1 cellular context compared by ENCODE assay signal in the genomic region with DNA sequence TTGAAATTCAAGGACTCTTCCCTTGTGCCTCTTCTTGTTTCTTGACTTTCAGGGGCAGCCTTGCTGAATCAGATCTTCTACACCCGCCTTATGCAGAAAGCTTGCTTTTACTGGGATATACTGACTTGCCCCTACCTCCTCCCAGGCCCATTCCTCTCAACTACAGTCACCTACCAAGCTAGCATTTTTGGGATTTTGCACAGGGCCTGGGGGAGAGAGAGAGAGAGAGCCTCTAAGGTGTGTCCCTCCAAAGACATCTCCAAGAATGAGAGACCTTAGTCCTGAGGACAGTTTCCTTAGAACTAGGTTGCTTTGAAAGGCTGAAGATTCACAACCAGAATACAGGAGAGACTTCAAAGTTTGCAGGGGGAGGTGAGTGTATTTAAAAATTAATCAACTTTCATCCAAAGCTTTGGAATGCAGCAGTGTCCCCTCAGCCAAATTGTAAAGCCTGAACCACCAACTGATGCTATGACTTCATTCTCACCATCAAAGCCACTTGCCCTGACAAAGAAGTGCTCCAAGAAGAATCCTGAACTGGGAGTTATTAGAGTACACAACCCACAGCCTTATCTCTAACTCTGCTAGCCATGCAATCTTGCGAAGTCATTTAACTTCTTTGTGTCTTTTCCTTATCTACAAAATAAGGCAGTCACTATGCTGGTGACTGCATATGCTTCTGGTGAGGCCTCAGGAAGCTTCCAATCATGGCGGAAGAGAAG.
TF ChIP-seq lines count a peak whose summit lies in the region.

No MANE protein-coding gene starts in this region.

TF ChIP-seq in K562, 482 proteins besides CTCF, POLR2A, EP300 and RAD21 (continued from another document and continues in another):
- TF ChIP-seq, protein P1, sequence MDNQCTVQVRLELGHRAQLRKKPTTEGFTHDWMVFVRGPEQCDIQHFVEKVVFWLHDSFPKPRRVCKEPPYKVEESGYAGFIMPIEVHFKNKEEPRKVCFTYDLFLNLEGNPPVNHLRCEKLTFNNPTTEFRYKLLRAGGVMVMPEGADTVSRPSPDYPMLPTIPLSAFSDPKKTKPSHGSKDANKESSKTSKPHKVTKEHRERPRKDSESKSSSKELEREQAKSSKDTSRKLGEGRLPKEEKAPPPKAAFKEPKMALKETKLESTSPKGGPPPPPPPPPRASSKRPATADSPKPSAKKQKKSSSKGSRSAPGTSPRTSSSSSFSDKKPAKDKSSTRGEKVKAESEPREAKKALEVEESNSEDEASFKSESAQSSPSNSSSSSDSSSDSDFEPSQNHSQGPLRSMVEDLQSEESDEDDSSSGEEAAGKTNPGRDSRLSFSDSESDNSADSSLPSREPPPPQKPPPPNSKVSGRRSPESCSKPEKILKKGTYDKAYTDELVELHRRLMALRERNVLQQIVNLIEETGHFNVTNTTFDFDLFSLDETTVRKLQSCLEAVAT (IDR thresholded peaks at IDR 0.05) = no peak
- TF ChIP-seq HDAC2 (IDR thresholded peaks at IDR 0.05) (no peak), CEBPG (CRISPR knock-in tag; IDR thresholded peaks at IDR 0.05) (no peak), CEBPG (tag; conservative IDR thresholded peaks at IDR 0.05 in 1 of 2, IDR thresholded peaks at IDR 0.05 in 1 of 2) (no peak), GATA2 (CRISPR knock-in tag; IDR thresholded peaks at IDR 0.05) (peak; percentile 40), RB1 (IDR thresholded peaks at IDR 0.05; ENCODE audit: low read depth) (no peak), SMARCC2 (IDR thresholded peaks at IDR 0.05; ENCODE audit: low read depth) (0 out of 2 replicates have a peak, but pooled peaks have one; percentile 25), ELF4 (CRISPR knock-in tag; IDR thresholded peaks at IDR 0.05) (no peak), ZNF384 (IDR thresholded peaks at IDR 0.05; ENCODE audit: low read depth, low read length) (no peak), ZSCAN32 (CRISPR knock-in tag; IDR thresholded peaks at IDR 0.05) (no peak), CBX5 (IDR thresholded peaks at IDR 0.05; ENCODE audit: borderline replicate concordance, low read depth) (no peak), FIP1L1 (IDR thresholded peaks at IDR 0.05; ENCODE audit: low read depth, low read length, poor library complexity, severe bottlenecking) (no peak), ASH1L (IDR thresholded peaks at IDR 0.05; ENCODE audit: borderline replicate concordance, low read depth, partially characterized antibody) (no peak), CREM (IDR thresholded peaks at IDR 0.05; ENCODE audit: low read depth) (0 out of 2 replicates have a peak, but pooled peaks have one; percentile 22), RHOXF2B (CRISPR knock-in tag; conservative IDR thresholded peaks at IDR 0.05) (no peak), MIER1 (IDR thresholded peaks at IDR 0.05; ENCODE audit: low read depth) (no peak), ZNF124 (CRISPR knock-in tag; IDR thresholded peaks at IDR 0.05) (no peak), CXXC5 (CRISPR knock-in tag; IDR thresholded peaks at IDR 0.05) (peak; percentile 29), SAFB2 (IDR thresholded peaks at IDR 0.05; ENCODE audit: borderline replicate concordance, low read depth, low read length, severe bottlenecking) (no peak), XRCC3 (IDR thresholded peaks at IDR 0.05) (no peak), SRSF1 (IDR thresholded peaks at IDR 0.05; ENCODE audit: low read depth, low read length) (no peak), MCM7 (IDR thresholded peaks at IDR 0.05) (no peak), TBP (optimal IDR thresholded peaks at IDR 0.05; ENCODE audit: low read depth, low read length) (no peak), CTBP1 (IDR thresholded peaks at IDR 0.05; ENCODE audit: borderline replicate concordance) (0 out of 2 replicates have a peak, but pooled peaks have one; percentile 61), HNRNPLL (IDR thresholded peaks at IDR 0.05; ENCODE audit: low read depth, low read length, poor library complexity, severe bottlenecking) (no peak), IFI16 (CRISPR knock-in tag; IDR thresholded peaks at IDR 0.05) (no peak), RBM34 (IDR thresholded peaks at IDR 0.05; ENCODE audit: borderline replicate concordance, insufficient read depth, low read length) (no peak), SOX6 (IDR thresholded peaks at IDR 0.05) (peak; percentile 96), SIN3B (IDR thresholded peaks at IDR 0.05; ENCODE audit: low read depth) (no peak), TCF3 (CRISPR knock-in tag; IDR thresholded peaks at IDR 0.05) (peak; percentile 69), FOSL1 (tag; conservative IDR thresholded peaks at IDR 0.05) (peak; percentile 54; the same call in 1 of the 2 replicates), ZNF217 (CRISPR knock-in tag; IDR thresholded peaks at IDR 0.05) (no peak), ELF2 (CRISPR knock-in tag; IDR thresholded peaks at IDR 0.05) (no peak), HDAC1 (IDR thresholded peaks at IDR 0.05) (peak in 1 of 2 experiments; percentile 48; a peak in 1 of 4 replicates), CBX3 (IDR thresholded peaks at IDR 0.05; ENCODE audit: borderline replicate concordance in 1 of 2, low read length in 2 of 2) (peak in 1 of 2 experiments; percentile 34; a peak in 1 of 3 replicates), NFXL1 (CRISPR knock-in tag; IDR thresholded peaks at IDR 0.05) (no peak), TEAD1 (CRISPR knock-in tag; IDR thresholded peaks at IDR 0.05) (0 out of 4 replicates have a peak, but pooled peaks of 1 of the 2 experiments have one; percentile 45), BRD4 (IDR thresholded peaks at IDR 0.05) (no peak), TEAD4 (IDR thresholded peaks at IDR 0.05; ENCODE audit: low read length) (peak; percentile 67), TEAD4 (CRISPR knock-in tag; IDR thresholded peaks at IDR 0.05; ENCODE audit: borderline replicate concordance) (no peak), KLF16 (IDR thresholded peaks at IDR 0.05) (peak; percentile 53; the same call in 1 of the 2 replicates), PTRF (tag; IDR thresholded peaks at IDR 0.05) (no peak), PRMT5 (CRISPR knock-in tag; IDR thresholded peaks at IDR 0.05) (no peak)
- TF ChIP-seq, protein P2, sequence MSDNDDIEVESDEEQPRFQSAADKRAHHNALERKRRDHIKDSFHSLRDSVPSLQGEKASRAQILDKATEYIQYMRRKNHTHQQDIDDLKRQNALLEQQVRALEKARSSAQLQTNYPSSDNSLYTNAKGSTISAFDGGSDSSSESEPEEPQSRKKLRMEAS (CRISPR knock-in tag; IDR thresholded peaks at IDR 0.05) = no peak
- TF ChIP-seq, protein P3, sequence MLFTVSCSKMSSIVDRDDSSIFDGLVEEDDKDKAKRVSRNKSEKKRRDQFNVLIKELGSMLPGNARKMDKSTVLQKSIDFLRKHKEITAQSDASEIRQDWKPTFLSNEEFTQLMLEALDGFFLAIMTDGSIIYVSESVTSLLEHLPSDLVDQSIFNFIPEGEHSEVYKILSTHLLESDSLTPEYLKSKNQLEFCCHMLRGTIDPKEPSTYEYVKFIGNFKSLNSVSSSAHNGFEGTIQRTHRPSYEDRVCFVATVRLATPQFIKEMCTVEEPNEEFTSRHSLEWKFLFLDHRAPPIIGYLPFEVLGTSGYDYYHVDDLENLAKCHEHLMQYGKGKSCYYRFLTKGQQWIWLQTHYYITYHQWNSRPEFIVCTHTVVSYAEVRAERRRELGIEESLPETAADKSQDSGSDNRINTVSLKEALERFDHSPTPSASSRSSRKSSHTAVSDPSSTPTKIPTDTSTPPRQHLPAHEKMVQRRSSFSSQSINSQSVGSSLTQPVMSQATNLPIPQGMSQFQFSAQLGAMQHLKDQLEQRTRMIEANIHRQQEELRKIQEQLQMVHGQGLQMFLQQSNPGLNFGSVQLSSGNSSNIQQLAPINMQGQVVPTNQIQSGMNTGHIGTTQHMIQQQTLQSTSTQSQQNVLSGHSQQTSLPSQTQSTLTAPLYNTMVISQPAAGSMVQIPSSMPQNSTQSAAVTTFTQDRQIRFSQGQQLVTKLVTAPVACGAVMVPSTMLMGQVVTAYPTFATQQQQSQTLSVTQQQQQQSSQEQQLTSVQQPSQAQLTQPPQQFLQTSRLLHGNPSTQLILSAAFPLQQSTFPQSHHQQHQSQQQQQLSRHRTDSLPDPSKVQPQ (CRISPR knock-in tag; IDR thresholded peaks at IDR 0.05; ENCODE audit: borderline replicate concordance) = no peak
- TF ChIP-seq, protein P4, sequence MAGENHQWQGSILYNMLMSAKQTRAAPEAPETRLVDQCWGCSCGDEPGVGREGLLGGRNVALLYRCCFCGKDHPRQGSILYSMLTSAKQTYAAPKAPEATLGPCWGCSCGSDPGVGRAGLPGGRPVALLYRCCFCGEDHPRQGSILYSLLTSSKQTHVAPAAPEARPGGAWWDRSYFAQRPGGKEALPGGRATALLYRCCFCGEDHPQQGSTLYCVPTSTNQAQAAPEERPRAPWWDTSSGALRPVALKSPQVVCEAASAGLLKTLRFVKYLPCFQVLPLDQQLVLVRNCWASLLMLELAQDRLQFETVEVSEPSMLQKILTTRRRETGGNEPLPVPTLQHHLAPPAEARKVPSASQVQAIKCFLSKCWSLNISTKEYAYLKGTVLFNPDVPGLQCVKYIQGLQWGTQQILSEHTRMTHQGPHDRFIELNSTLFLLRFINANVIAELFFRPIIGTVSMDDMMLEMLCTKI (IDR thresholded peaks at IDR 0.05; ENCODE audit: partially characterized antibody) = no peak
- TF ChIP-seq, protein P5, sequence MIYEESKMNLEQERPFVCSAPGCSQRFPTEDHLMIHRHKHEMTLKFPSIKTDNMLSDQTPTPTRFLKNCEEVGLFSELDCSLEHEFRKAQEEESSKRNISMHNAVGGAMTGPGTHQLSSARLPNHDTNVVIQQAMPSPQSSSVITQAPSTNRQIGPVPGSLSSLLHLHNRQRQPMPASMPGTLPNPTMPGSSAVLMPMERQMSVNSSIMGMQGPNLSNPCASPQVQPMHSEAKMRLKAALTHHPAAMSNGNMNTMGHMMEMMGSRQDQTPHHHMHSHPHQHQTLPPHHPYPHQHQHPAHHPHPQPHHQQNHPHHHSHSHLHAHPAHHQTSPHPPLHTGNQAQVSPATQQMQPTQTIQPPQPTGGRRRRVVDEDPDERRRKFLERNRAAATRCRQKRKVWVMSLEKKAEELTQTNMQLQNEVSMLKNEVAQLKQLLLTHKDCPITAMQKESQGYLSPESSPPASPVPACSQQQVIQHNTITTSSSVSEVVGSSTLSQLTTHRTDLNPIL (CRISPR knock-in tag; IDR thresholded peaks at IDR 0.05) = no peak
- TF ChIP-seq, protein P6, sequence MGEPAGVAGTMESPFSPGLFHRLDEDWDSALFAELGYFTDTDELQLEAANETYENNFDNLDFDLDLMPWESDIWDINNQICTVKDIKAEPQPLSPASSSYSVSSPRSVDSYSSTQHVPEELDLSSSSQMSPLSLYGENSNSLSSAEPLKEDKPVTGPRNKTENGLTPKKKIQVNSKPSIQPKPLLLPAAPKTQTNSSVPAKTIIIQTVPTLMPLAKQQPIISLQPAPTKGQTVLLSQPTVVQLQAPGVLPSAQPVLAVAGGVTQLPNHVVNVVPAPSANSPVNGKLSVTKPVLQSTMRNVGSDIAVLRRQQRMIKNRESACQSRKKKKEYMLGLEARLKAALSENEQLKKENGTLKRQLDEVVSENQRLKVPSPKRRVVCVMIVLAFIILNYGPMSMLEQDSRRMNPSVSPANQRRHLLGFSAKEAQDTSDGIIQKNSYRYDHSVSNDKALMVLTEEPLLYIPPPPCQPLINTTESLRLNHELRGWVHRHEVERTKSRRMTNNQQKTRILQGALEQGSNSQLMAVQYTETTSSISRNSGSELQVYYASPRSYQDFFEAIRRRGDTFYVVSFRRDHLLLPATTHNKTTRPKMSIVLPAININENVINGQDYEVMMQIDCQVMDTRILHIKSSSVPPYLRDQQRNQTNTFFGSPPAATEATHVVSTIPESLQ (CRISPR knock-in tag; IDR thresholded peaks at IDR 0.05) = no peak
- TF ChIP-seq, protein P7, sequence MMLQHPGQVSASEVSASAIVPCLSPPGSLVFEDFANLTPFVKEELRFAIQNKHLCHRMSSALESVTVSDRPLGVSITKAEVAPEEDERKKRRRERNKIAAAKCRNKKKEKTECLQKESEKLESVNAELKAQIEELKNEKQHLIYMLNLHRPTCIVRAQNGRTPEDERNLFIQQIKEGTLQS (IDR thresholded peaks at IDR 0.05) = 0 out of 2 replicates have a peak, but pooled peaks have one; percentile 21
- TF ChIP-seq, protein P7 (CRISPR knock-in tag; conservative IDR thresholded peaks at IDR 0.05) = no peak
- TF ChIP-seq, protein P8, sequence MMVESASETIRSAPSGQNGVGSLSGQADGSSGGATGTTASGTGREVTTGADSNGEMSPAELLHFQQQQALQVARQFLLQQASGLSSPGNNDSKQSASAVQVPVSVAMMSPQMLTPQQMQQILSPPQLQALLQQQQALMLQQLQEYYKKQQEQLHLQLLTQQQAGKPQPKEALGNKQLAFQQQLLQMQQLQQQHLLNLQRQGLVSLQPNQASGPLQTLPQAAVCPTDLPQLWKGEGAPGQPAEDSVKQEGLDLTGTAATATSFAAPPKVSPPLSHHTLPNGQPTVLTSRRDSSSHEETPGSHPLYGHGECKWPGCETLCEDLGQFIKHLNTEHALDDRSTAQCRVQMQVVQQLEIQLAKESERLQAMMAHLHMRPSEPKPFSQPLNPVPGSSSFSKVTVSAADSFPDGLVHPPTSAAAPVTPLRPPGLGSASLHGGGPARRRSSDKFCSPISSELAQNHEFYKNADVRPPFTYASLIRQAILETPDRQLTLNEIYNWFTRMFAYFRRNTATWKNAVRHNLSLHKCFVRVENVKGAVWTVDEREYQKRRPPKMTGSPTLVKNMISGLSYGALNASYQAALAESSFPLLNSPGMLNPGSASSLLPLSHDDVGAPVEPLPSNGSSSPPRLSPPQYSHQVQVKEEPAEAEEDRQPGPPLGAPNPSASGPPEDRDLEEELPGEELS (CRISPR knock-in tag; IDR thresholded peaks at IDR 0.05; ENCODE audit: borderline replicate concordance) = no peak
- TF ChIP-seq, protein P9, sequence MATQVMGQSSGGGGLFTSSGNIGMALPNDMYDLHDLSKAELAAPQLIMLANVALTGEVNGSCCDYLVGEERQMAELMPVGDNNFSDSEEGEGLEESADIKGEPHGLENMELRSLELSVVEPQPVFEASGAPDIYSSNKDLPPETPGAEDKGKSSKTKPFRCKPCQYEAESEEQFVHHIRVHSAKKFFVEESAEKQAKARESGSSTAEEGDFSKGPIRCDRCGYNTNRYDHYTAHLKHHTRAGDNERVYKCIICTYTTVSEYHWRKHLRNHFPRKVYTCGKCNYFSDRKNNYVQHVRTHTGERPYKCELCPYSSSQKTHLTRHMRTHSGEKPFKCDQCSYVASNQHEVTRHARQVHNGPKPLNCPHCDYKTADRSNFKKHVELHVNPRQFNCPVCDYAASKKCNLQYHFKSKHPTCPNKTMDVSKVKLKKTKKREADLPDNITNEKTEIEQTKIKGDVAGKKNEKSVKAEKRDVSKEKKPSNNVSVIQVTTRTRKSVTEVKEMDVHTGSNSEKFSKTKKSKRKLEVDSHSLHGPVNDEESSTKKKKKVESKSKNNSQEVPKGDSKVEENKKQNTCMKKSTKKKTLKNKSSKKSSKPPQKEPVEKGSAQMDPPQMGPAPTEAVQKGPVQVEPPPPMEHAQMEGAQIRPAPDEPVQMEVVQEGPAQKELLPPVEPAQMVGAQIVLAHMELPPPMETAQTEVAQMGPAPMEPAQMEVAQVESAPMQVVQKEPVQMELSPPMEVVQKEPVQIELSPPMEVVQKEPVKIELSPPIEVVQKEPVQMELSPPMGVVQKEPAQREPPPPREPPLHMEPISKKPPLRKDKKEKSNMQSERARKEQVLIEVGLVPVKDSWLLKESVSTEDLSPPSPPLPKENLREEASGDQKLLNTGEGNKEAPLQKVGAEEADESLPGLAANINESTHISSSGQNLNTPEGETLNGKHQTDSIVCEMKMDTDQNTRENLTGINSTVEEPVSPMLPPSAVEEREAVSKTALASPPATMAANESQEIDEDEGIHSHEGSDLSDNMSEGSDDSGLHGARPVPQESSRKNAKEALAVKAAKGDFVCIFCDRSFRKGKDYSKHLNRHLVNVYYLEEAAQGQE (CRISPR knock-in tag; IDR thresholded peaks at IDR 0.05; ENCODE audit: low read depth) = no peak
